1 cellular context compared by ENCODE assay signal in the genomic region with DNA sequence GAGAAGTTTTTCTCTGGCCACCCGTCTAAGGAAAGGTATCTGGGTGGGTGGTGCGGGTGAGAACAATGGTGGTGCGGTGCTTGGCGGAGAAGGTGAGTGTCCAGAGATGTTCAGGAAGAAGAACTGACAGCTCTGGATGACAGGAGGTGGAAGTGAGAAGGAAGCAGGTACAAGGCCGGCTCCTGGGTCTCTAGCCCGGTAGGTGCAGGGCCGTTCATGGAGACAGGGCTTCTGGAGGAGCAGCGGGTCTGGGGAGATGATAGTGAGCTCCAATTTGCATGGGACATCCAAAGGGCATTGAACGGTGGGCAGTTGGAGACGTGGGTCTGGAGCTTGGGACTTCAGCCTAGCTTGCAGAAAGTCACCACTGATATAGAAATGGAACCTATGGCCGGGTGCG.
TF ChIP-seq lines count a peak whose summit lies in the region.

No MANE protein-coding gene starts in this region.

TF ChIP-seq in HepG2, 621 proteins besides CTCF, POLR2A, EP300 and RAD21:
- TF ChIP-seq MAFK (conservative IDR thresholded peaks at IDR 0.05 in 1 of 2, IDR thresholded peaks at IDR 0.05 in 1 of 2; ENCODE audit: low read length in 2 of 2), result no peak
- no peak for TF ChIP-seq FOXA1 (IDR thresholded peaks at IDR 0.05)
- TF ChIP-seq FOXA1 (CRISPR knock-in tag; IDR thresholded peaks at IDR 0.05), result no peak
- TF ChIP-seq, protein P1, sequence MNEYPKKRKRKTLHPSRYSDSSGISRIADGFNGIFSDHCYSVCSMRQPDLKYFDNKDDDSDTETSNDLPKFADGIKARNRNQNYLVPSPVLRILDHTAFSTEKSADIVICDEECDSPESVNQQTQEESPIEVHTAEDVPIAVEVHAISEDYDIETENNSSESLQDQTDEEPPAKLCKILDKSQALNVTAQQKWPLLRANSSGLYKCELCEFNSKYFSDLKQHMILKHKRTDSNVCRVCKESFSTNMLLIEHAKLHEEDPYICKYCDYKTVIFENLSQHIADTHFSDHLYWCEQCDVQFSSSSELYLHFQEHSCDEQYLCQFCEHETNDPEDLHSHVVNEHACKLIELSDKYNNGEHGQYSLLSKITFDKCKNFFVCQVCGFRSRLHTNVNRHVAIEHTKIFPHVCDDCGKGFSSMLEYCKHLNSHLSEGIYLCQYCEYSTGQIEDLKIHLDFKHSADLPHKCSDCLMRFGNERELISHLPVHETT (CRISPR knock-in tag; conservative IDR thresholded peaks at IDR 0.05), result no peak
- no peak for TF ChIP-seq RCOR2 (CRISPR knock-in tag; IDR thresholded peaks at IDR 0.05)
- no peak for TF ChIP-seq ZNF34 (CRISPR knock-in tag; IDR thresholded peaks at IDR 0.05; ENCODE audit: borderline replicate concordance)
- TF ChIP-seq, protein P2, sequence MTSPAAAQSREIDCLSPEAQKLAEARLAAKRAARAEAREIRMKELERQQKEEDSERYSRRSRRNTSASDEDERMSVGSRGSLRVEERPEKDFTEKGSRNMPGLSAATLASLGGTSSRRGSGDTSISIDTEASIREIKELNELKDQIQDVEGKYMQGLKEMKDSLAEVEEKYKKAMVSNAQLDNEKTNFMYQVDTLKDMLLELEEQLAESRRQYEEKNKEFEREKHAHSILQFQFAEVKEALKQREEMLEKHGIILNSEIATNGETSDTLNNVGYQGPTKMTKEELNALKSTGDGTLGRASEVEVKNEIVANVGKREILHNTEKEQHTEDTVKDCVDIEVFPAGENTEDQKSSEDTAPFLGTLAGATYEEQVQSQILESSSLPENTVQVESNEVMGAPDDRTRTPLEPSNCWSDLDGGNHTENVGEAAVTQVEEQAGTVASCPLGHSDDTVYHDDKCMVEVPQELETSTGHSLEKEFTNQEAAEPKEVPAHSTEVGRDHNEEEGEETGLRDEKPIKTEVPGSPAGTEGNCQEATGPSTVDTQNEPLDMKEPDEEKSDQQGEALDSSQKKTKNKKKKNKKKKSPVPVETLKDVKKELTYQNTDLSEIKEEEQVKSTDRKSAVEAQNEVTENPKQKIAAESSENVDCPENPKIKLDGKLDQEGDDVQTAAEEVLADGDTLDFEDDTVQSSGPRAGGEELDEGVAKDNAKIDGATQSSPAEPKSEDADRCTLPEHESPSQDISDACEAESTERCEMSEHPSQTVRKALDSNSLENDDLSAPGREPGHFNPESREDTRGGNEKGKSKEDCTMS (CRISPR knock-in tag; conservative IDR thresholded peaks at IDR 0.05), result no peak
- TF ChIP-seq ZNF235 (CRISPR knock-in tag; IDR thresholded peaks at IDR 0.05; ENCODE audit: borderline replicate concordance), result no peak
- no peak for TF ChIP-seq ZNF839 (CRISPR knock-in tag; IDR thresholded peaks at IDR 0.05; ENCODE audit: borderline replicate concordance)
- TF ChIP-seq ATRX (CRISPR knock-in tag; IDR thresholded peaks at IDR 0.05; ENCODE audit: borderline replicate concordance), result no peak
- no peak for TF ChIP-seq NFIC (IDR thresholded peaks at IDR 0.05; ENCODE audit: low read length)
- TF ChIP-seq ZNF350 (CRISPR knock-in tag; IDR thresholded peaks at IDR 0.05; ENCODE audit: borderline replicate concordance, low read depth), result no peak
- TF ChIP-seq ZNF263 (CRISPR knock-in tag; IDR thresholded peaks at IDR 0.05), result no peak
- TF ChIP-seq, protein P3, sequence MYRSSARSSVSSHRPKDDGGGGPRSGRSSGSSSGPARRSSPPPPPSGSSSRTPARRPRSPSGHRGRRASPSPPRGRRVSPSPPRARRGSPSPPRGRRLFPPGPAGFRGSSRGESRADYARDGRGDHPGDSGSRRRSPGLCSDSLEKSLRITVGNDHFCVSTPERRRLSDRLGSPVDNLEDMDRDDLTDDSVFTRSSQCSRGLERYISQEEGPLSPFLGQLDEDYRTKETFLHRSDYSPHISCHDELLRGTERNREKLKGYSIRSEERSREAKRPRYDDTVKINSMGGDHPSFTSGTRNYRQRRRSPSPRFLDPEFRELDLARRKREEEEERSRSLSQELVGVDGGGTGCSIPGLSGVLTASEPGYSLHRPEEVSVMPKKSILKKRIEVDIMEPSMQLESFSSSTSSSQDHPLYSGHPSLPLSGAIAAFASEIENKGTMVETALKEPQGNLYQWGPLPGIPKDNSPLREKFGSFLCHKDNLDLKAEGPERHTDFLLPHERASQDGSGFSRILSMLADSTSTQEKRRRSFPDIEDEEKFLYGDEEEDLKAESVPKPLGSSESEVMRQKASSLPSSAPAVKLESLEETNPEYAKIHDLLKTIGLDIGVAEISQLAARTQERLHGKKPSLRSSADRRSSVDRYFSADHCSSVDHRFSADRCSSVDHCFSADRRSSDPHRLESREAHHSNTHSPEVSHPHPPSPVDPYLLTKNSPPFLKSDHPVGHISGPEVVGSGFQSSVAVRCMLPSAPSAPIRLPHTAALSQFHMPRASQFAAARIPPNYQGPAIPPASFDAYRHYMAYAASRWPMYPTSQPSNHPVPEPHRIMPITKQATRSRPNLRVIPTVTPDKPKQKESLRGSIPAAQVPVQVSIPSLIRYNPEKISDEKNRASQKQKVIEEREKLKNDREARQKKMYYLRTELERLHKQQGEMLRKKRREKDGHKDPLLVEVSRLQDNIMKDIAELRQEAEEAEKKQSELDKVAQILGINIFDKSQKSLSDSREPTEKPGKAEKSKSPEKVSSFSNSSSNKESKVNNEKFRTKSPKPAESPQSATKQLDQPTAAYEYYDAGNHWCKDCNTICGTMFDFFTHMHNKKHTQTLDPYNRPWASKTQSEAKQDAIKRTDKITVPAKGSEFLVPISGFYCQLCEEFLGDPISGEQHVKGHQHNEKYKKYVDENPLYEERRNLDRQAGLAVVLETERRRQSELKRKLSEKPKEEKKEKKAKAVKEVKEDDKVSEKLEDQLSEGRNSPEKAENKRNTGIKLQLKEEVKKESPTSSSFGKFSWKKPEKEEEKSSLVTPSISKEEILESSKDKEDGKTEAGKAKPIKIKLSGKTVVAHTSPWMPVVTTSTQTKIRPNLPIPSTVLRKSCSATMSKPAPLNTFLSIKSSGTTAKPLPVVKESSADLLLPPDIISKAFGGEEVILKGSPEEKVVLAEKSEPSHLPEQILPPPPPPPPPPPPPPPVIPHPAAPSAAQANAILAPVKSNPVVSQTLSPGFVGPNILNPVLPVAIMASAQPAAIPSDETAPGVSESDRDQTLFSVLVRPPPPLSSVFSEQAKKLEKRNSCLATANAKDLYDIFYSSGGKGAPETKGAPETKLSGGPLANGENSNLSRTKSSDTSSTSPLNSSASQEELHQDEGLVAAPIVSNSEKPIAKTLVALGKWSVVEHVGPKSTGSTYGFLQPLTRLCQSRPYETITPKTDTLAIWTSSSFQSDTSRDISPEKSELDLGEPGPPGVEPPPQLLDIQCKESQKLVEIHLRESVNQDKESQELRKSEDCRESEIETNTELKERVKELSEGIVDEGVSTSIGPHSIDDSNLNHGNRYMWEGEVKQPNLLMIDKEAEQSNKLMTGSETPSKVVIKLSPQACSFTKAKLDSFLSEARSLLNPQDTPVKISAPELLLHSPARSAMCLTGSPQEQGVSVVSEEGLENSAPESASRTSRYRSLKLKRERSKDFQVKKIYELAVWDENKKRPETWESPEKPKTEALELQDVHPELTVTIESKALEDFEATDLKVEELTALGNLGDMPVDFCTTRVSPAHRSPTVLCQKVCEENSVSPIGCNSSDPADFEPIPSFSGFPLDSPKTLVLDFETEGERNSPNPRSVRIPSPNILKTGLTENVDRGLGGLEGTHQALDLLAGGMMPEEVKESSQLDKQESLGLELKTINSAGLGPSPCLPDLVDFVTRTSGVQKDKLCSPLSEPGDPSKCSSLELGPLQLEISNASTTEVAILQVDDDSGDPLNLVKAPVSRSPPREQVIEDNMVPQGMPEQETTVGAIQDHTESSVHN (CRISPR knock-in tag; IDR thresholded peaks at IDR 0.05), result no peak
- no peak for TF ChIP-seq ZNF251 (CRISPR knock-in tag; IDR thresholded peaks at IDR 0.05)
- TF ChIP-seq FOXA3 (CRISPR knock-in tag; IDR thresholded peaks at IDR 0.05), result no peak
- TF ChIP-seq, protein P4, sequence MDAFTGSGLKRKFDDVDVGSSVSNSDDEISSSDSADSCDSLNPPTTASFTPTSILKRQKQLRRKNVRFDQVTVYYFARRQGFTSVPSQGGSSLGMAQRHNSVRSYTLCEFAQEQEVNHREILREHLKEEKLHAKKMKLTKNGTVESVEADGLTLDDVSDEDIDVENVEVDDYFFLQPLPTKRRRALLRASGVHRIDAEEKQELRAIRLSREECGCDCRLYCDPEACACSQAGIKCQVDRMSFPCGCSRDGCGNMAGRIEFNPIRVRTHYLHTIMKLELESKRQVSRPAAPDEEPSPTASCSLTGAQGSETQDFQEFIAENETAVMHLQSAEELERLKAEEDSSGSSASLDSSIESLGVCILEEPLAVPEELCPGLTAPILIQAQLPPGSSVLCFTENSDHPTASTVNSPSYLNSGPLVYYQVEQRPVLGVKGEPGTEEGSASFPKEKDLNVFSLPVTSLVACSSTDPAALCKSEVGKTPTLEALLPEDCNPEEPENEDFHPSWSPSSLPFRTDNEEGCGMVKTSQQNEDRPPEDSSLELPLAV (CRISPR knock-in tag; conservative IDR thresholded peaks at IDR 0.05; ENCODE audit: low read depth), result no peak
- TF ChIP-seq SSRP1 (CRISPR knock-in tag; IDR thresholded peaks at IDR 0.05), result no peak
- TF ChIP-seq KAT7 (CRISPR knock-in tag; IDR thresholded peaks at IDR 0.05; ENCODE audit: borderline replicate concordance), result no peak
- TF ChIP-seq TOPORS (CRISPR knock-in tag; IDR thresholded peaks at IDR 0.05), result no peak
- no peak for TF ChIP-seq JDP2 (CRISPR knock-in tag; IDR thresholded peaks at IDR 0.05; ENCODE audit: borderline replicate concordance)
